Comparison of ENCODE assay signal across 1 cellular context in genomic region chr13:23680836-23681235, GRCh38.
TF ChIP-seq lines count a peak whose summit lies in the region.

No MANE protein-coding gene starts in this region.

TF ChIP-seq in GM23338, 12 proteins besides CTCF, POLR2A, EP300 and RAD21 (continued from another document):
- TF ChIP-seq REST (IDR thresholded peaks at IDR 0.05; ENCODE audit: unreplicated experiment) (no peak), POLR2AphosphoS5 (IDR thresholded peaks at IDR 0.05; ENCODE audit: low read depth) (no peak), CREB1 (CRISPR knock-in tag; IDR thresholded peaks at IDR 0.05; ENCODE audit: low read depth) (no peak), NANOG (IDR thresholded peaks at IDR 0.05; ENCODE audit: borderline replicate concordance) (no peak), EZH2phosphoT487 (IDR thresholded peaks at IDR 0.05; ENCODE audit: unreplicated experiment) (no peak), ZNF462 (CRISPR knock-in tag; IDR thresholded peaks at IDR 0.05) (no peak), ZNF331 (CRISPR knock-in tag; IDR thresholded peaks at IDR 0.05; ENCODE audit: low read depth) (no peak), STAT1 (IDR thresholded peaks at IDR 0.05; ENCODE audit: unreplicated experiment) (no peak)
TF ChIP-seq in GM23338: peak in this region for 0.
